36 cellular contexts compared by ENCODE assay signal in the genomic region with DNA sequence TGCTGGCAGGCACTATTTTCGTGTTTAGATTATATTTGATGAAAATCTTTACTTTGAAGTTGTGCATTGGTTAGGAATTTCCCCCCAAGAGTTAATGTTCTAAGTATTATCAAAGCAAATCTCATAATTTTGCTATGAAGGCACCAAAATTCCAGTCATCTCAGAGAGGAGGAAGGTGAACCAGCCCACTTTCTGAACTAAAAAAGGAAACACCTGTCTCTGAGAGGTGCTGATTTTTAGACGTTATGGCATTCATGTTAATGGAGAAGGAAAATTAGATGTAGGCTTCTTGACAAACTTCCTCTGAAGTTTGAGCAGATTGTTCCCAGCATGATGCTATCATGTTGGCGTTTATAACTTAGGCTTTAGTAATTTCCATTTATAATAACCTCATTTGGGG.
"Had no signal": no experiment of that assay in that cellular context is flagged by ENCODE, and none has a peak within 500 bp of the region (broad histone marks: within the 10 kb centered on the region; RNA-seq: fewer than 3 reads in every experiment).

No MANE protein-coding gene starts in this region.

- H3K9me3 Mint-ChIP-seq: activated B cell treated with CpG ODN at 0.5 μM for 24 hours; activated CD4-positive, alpha-beta memory T cell treated with anti-CD3 and anti-CD28 coated beads for 36 hours; activated CD4-positive, alpha-beta T cell treated with anti-CD3 and anti-CD28 coated beads, Interleukin-2, amount 10 ng/mL, durations not matched to agents 24 days and 14 days; activated CD8-positive, alpha-beta T cell treated with anti-CD3 and anti-CD28 coated beads for 36 hours; activated naive CD4-positive, alpha-beta T cell treated with anti-CD3 and anti-CD28 coated beads for 36 hours; activated naive CD4-positive, alpha-beta T cell treated with anti-CD3 and anti-CD28 coated beads, Interleukin-2, amount 50 U/mL, for 72 hours; activated naive CD8-positive, alpha-beta T cell treated with anti-CD3 and anti-CD28 coated beads for 36 hours; activated T-cell treated with anti-CD3 and anti-CD28 coated beads, Interleukin-2, amount 50 U/mL, for 4 hours; activated T-cell treated with anti-CD3 and anti-CD28 coated beads, Interleukin-2, amount 50 U/mL, for 72 hours; activated T-helper 1 cell treated with anti-CD3 and anti-CD28 coated beads, Interleukin-12 subunit alpha, Interleukin-12 subunit beta, Interleukin-2, Interleukin-4 antibody, amounts not matched to agents 30 ng/mL and 10 ng/mL and 1 ng/mL, durations not matched to agents 14 hours and 24 hours and 36 hours; activated T-helper 17 cell treated with anti-CD3 and anti-CD28 coated beads, Interleukin-2, amount 50 U/mL, for 72 hours; central memory CD8-positive, alpha-beta T cell; T-helper 1 cell treated with Interleukin-12 subunit alpha and Interleukin-12 subunit beta and Interleukin-4 antibody, amounts not matched to agents 30 μg/mL and 1 μg/mL, for 36 hours; T-helper 2 cell treated with Interferon-gamma antibody and Interleukin-4, amounts not matched to agents 5 μg/mL and 100 μg/mL, for 36 hours had no signal

- DNase-seq: activated B cell treated with CpG ODN at 0.5 μM for 24 hours; activated CD4-positive, alpha-beta memory T cell treated with anti-CD3 and anti-CD28 coated beads for 36 hours; activated CD4-positive, alpha-beta T cell treated with anti-CD3 and anti-CD28 coated beads for 4 hours; activated CD4-positive, alpha-beta T cell treated with anti-CD3 and anti-CD28 coated beads, Interleukin-2, amount 10 ng/mL, durations not matched to agents 24 days and 14 days; activated CD4-positive, alpha-beta T cell treated with anti-CD3 and anti-CD28 coated beads, Interleukin-2, amount 50 U/mL, for 1 hour; activated CD4-positive, alpha-beta T cell treated with anti-CD3 and anti-CD28 coated beads, Interleukin-2, amount 50 U/mL, for 4 hours; activated CD4-positive, CD25-positive, alpha-beta regulatory T cell treated with anti-CD3 and anti-CD28 coated beads, Interleukin-2, amount 50 U/mL, for 72 hours; activated CD8-positive, alpha-beta memory T cell treated with anti-CD3 and anti-CD28 coated beads, Interleukin-2, amount 50 U/mL, for 4 hours; activated CD8-positive, alpha-beta T cell treated with anti-CD3 and anti-CD28 coated beads for 36 hours; activated effector memory CD4-positive, alpha-beta T cell treated with anti-CD3 and anti-CD28 coated beads, Interleukin-2, amount 50 U/mL, for 16 hours; activated gamma-delta T cell treated with Interleukin-2 at 50 U/mL for 16 hours; activated naive CD4-positive, alpha-beta T cell; activated naive CD4-positive, alpha-beta T cell treated with anti-CD3 and anti-CD28 coated beads for 36 hours; activated naive CD4-positive, alpha-beta T cell treated with anti-CD3 and anti-CD28 coated beads, Interleukin-2, amount 50 U/mL, for 16 hours; activated naive CD8-positive, alpha-beta T cell treated with anti-CD3 and anti-CD28 coated beads for 36 hours; activated T-cell treated with anti-CD3 and anti-CD28 coated beads for 4 hours; activated T-cell treated with anti-CD3 and anti-CD28 coated beads, Interleukin-2, amount 50 U/mL, for 1 hour; activated T-cell treated with anti-CD3 and anti-CD28 coated beads, Interleukin-2, amount 50 U/mL, for 4 hours; activated T-cell treated with anti-CD3 and anti-CD28 coated beads, Interleukin-2, amount 50 U/mL, for 72 hours; adrenal gland; amniotic stem cell; aorta; body of pancreas; brain microvascular endothelial cell; cerebellar nuclear complex; T-helper 1 cell; T-helper 2 cell; T-helper 9 cell had no signal

- ATAC-seq: activated CD8-positive, alpha-beta T cell treated with anti-CD3 and anti-CD28 coated beads for 36 hours; activated naive CD4-positive, alpha-beta T cell treated with anti-CD3 and anti-CD28 coated beads, Interleukin-2, amount 50 U/mL, for 72 hours; activated T-cell treated with anti-CD3 and anti-CD28 coated beads, Interleukin-2, amount 50 U/mL, for 4 hours; activated T-cell treated with anti-CD3 and anti-CD28 coated beads, Interleukin-2, amount 50 U/mL, for 72 hours; activated T-helper 17 cell treated with anti-CD3 and anti-CD28 coated beads, Interleukin-2, amount 50 U/mL, for 72 hours; body of pancreas had no signal

- H3K4me3 Mint-ChIP-seq: activated B cell treated with CpG ODN at 0.5 μM for 24 hours; activated CD4-positive, alpha-beta memory T cell treated with anti-CD3 and anti-CD28 coated beads for 36 hours; activated CD4-positive, alpha-beta T cell treated with anti-CD3 and anti-CD28 coated beads, Interleukin-2, amount 10 ng/mL, durations not matched to agents 24 days and 14 days; activated CD8-positive, alpha-beta T cell treated with anti-CD3 and anti-CD28 coated beads for 36 hours; activated naive CD4-positive, alpha-beta T cell treated with anti-CD3 and anti-CD28 coated beads for 36 hours; activated naive CD8-positive, alpha-beta T cell treated with anti-CD3 and anti-CD28 coated beads for 36 hours; activated T-cell treated with anti-CD3 and anti-CD28 coated beads, Interleukin-2, amount 50 U/mL, for 4 hours; activated T-cell treated with anti-CD3 and anti-CD28 coated beads, Interleukin-2, amount 50 U/mL, for 72 hours; activated T-helper 1 cell treated with anti-CD3 and anti-CD28 coated beads, Interleukin-12 subunit alpha, Interleukin-12 subunit beta, Interleukin-2, Interleukin-4 antibody, amounts not matched to agents 30 ng/mL and 10 ng/mL and 1 ng/mL, durations not matched to agents 14 hours and 24 hours and 36 hours; activated T-helper 17 cell treated with anti-CD3 and anti-CD28 coated beads, Interleukin-2, amount 50 U/mL, for 72 hours; central memory CD8-positive, alpha-beta T cell; T-helper 1 cell treated with Interleukin-12 subunit alpha and Interleukin-12 subunit beta and Interleukin-4 antibody, amounts not matched to agents 30 μg/mL and 1 μg/mL, for 36 hours; T-helper 2 cell treated with Interferon-gamma antibody and Interleukin-4, amounts not matched to agents 5 μg/mL and 100 μg/mL, for 36 hours had no signal

- H3K4me3 ChIP-seq: adrenal gland, body of pancreas, breast epithelium had no signal

- H3K4me1 Mint-ChIP-seq: activated B cell treated with CpG ODN at 0.5 μM for 24 hours; activated CD4-positive, alpha-beta T cell treated with anti-CD3 and anti-CD28 coated beads, Interleukin-2, amount 10 ng/mL, durations not matched to agents 24 days and 14 days; activated naive CD8-positive, alpha-beta T cell treated with anti-CD3 and anti-CD28 coated beads for 36 hours; activated T-helper 17 cell treated with anti-CD3 and anti-CD28 coated beads, Interleukin-2, amount 50 U/mL, for 72 hours; central memory CD8-positive, alpha-beta T cell had no signal

- H3K27ac ChIP-seq: adrenal gland, body of pancreas, brain microvascular endothelial cell, breast epithelium, VCaP had no signal

- H3K9me3 ChIP-seq: adrenal gland, body of pancreas, breast epithelium had no signal

- H3K27me3 ChIP-seq: adrenal gland, body of pancreas, brain microvascular endothelial cell, breast epithelium had no signal

- H3K4me1 ChIP-seq: adrenal gland, body of pancreas, breast epithelium had no signal

- H3K27ac Mint-ChIP-seq: activated B cell treated with CpG ODN at 0.5 μM for 24 hours; activated CD4-positive, alpha-beta memory T cell treated with anti-CD3 and anti-CD28 coated beads for 36 hours; activated CD4-positive, alpha-beta T cell treated with anti-CD3 and anti-CD28 coated beads, Interleukin-2, amount 10 ng/mL, durations not matched to agents 24 days and 14 days; activated CD8-positive, alpha-beta T cell treated with anti-CD3 and anti-CD28 coated beads for 36 hours; activated naive CD4-positive, alpha-beta T cell treated with anti-CD3 and anti-CD28 coated beads for 36 hours; activated naive CD4-positive, alpha-beta T cell treated with anti-CD3 and anti-CD28 coated beads, Interleukin-2, amount 50 U/mL, for 72 hours; activated naive CD8-positive, alpha-beta T cell treated with anti-CD3 and anti-CD28 coated beads for 36 hours; activated T-cell treated with anti-CD3 and anti-CD28 coated beads, Interleukin-2, amount 50 U/mL, for 72 hours; activated T-helper 1 cell treated with anti-CD3 and anti-CD28 coated beads, Interleukin-12 subunit alpha, Interleukin-12 subunit beta, Interleukin-2, Interleukin-4 antibody, amounts not matched to agents 30 ng/mL and 10 ng/mL and 1 ng/mL, durations not matched to agents 14 hours and 24 hours and 36 hours; activated T-helper 17 cell treated with anti-CD3 and anti-CD28 coated beads, Interleukin-2, amount 50 U/mL, for 72 hours; T-helper 1 cell treated with Interleukin-12 subunit alpha and Interleukin-12 subunit beta and Interleukin-4 antibody, amounts not matched to agents 30 μg/mL and 1 μg/mL, for 36 hours; T-helper 2 cell treated with Interferon-gamma antibody and Interleukin-4, amounts not matched to agents 5 μg/mL and 100 μg/mL, for 36 hours had no signal

- H3K36me3 Mint-ChIP-seq: activated CD4-positive, alpha-beta memory T cell treated with anti-CD3 and anti-CD28 coated beads for 36 hours; activated naive CD4-positive, alpha-beta T cell treated with anti-CD3 and anti-CD28 coated beads, Interleukin-2, amount 50 U/mL, for 72 hours; activated naive CD8-positive, alpha-beta T cell treated with anti-CD3 and anti-CD28 coated beads for 36 hours had no signal

- H3K36me3 ChIP-seq: adrenal gland, brain microvascular endothelial cell, breast epithelium had no signal

- H3K27me3 Mint-ChIP-seq: activated B cell treated with CpG ODN at 0.5 μM for 24 hours; activated naive CD8-positive, alpha-beta T cell treated with anti-CD3 and anti-CD28 coated beads for 36 hours; activated T-helper 17 cell treated with anti-CD3 and anti-CD28 coated beads, Interleukin-2, amount 50 U/mL, for 72 hours; central memory CD8-positive, alpha-beta T cell had no signal
